8 cellular contexts compared by ENCODE assay signal in genomic region chr18:51933903-51934302, GRCh38.
"Had no signal": no experiment of that assay in that cellular context is flagged by ENCODE, and none has a peak within 500 bp of the region (broad histone marks: within the 10 kb centered on the region; RNA-seq: fewer than 3 reads in every experiment).

No MANE protein-coding gene starts in this region.

- H3K4me3 ChIP-seq: GM12878 had no signal

- FAIRE-seq: G401.6, GM12878, GM12891, GM12892, GM18507, GM19239 had no signal

- ATAC-seq: GM12878 had no signal

- DNase-seq: GDM1, GF-D8 had no signal
